In genomic region chr1:182507685-182508084, GRCh38 we compare ENCODE assay signal across 23 cellular contexts. TPM values are rescaled to one million over a fixed set of nuclear protein-coding genes. Genes with fewer than 3 reads are reported as not detected.
DNase-seq lines count a peak whose midpoint lies in the region; ATAC-seq and TF ChIP-seq lines count a peak whose summit lies in the region.
"Had no signal": no experiment of that assay in that cellular context is flagged by ENCODE, and none has a peak within 500 bp of the region (broad histone marks: within the 10 kb centered on the region; RNA-seq: fewer than 3 reads in every experiment).

No MANE protein-coding gene starts in this region.

- H3K4me1 ChIP-seq in upper lobe of right lung = no peaks in the 10 kb centered on the region
- H3K4me1 ChIP-seq: adrenal gland, tibial nerve had no signal

- TF ChIP-seq CTCF in fibroblast of pulmonary artery (IDR thresholded peaks at IDR 0.05; ENCODE audit: low read length, missing control alignments) (no peak), upper lobe of right lung (IDR thresholded peaks at IDR 0.05) (no peak), omental fat pad (IDR thresholded peaks at IDR 0.05) (no peak)

- no peak overlapping the region for H3K27ac ChIP-seq in upper lobe of right lung
- H3K27ac ChIP-seq: adrenal gland, cardiac muscle cell, dorsolateral prefrontal cortex, KMS-11, skin epidermis, tibial nerve, VCaP had no signal

- intact Hi-C loops in left cardiac atrium (cut with DNase I) (no loop called here), Right ventricle myocardium inferior (cut with DNase I) (no loop called here), upper lobe of right lung (cut with DNase I) (no loop called here)

- H3K4me3 ChIP-seq in fibroblast of pulmonary artery (replicated peaks; ENCODE audit: low read depth, low read length) = no peak overlapping the region
- H3K4me3 ChIP-seq in upper lobe of right lung = no peak overlapping the region
- H3K4me3 ChIP-seq: adrenal gland, cardiac muscle cell, dorsolateral prefrontal cortex, GM23338, skin epidermis, tibial nerve had no signal

- no peaks in the 10 kb centered on the region for H3K27me3 ChIP-seq in upper lobe of right lung
- H3K27me3 ChIP-seq: adrenal gland, cardiac muscle cell, dorsolateral prefrontal cortex, tibial nerve had no signal

- no peaks in the 10 kb centered on the region for H3K36me3 ChIP-seq in upper lobe of right lung
- H3K36me3 ChIP-seq: adrenal gland, cardiac muscle cell, tibial nerve had no signal

- DNase-seq in left cardiac atrium (peak; percentile 32), Right ventricle myocardium inferior (ENCODE audit: missing footprints) (no peak), NCI-H2171 treated with DMSO at 0.1 percent for 48 hours (lab: John Stamatoyannopoulos, UW) (peak; percentile 24), fibroblast of pulmonary artery (ENCODE audit: low read depth) (peak; percentile 3), upper lobe of right lung (no peak), omental fat pad (ENCODE audit: low spot score) (no peak)
- DNase-seq in activated naive CD4-positive, alpha-beta T cell treated with Interleukin-2 at 50 U/mL for 16 hours = no peak
- DNase-seq: activated gamma-delta T cell treated with Interleukin-2 at 50 U/mL for 16 hours; adrenal gland; CD4-positive, alpha-beta memory T cell; dorsolateral prefrontal cortex; NCI-H774; stimulated activated naive CD4-positive, alpha-beta T cell treated with Interleukin-2 at 50 U/mL for 16 hours had no signal

- ATAC-seq in left cardiac atrium (peak; percentile 50 to 52), Right ventricle myocardium inferior (no peak), upper lobe of right lung (peak; percentile 63), omental fat pad (ENCODE audit: low FRiP score) (no peak), HG03108 (IDR thresholded peaks at IDR 0.05; ENCODE audit: unreplicated experiment) (no peak)
- ATAC-seq: GM23338 had no signal

- no peaks in the 10 kb centered on the region for H3K9me3 ChIP-seq in upper lobe of right lung
- H3K9me3 ChIP-seq: adrenal gland had no signal

RNA-seq across cellular contexts. Expression of gene RGSL1, which starts 57.7 kb away (rescaled TPM):
- total RNA-seq in left cardiac atrium = not detected
- total RNA-seq in Right ventricle myocardium inferior = not detected
- total RNA-seq in upper lobe of right lung = not detected
- total RNA-seq in omental fat pad = 1 to 10 TPM in 1 of 4 donors, not detected in 3; 1.7 TPM
- total RNA-seq: adrenal gland; cardiac muscle cell; CD4-positive, alpha-beta memory T cell; GM23338; kidney epithelial cell; progenitor cell of endocrine pancreas; T-helper 1 cell treated with Interleukin-12 subunit alpha and Interleukin-12 subunit beta and Interleukin-4 antibody, amounts not matched to agents 30 ng/mL and 1 ng/mL, for 36 hours; tibial nerve had no signal

Comparison
In these comparisons a context has a peak if more than half of its experiments do, and no peak if none do; other contexts are left out.
1. ATAC-seq: peak in left cardiac atrium (2 of 2) and upper lobe of right lung (single experiment); none in Right ventricle myocardium inferior (single experiment), omental fat pad (single experiment) and HG03108 (single experiment).
2. DNase-seq: peak in left cardiac atrium (single experiment), NCI-H2171 treated with DMSO at 0.1 percent for 48 hours (single experiment) and fibroblast of pulmonary artery (single experiment); none in Right ventricle myocardium inferior (single experiment), upper lobe of right lung (single experiment), omental fat pad (single experiment) and activated naive CD4-positive, alpha-beta T cell treated with Interleukin-2 at 50 U/mL for 16 hours (single experiment).